In genomic region chr7:132158841-132159240, GRCh38 we compare ENCODE assay signal across 36 cellular contexts.
"Had no signal": no experiment of that assay in that cellular context is flagged by ENCODE, and none has a peak within 500 bp of the region (broad histone marks: within the 10 kb centered on the region; RNA-seq: fewer than 3 reads in every experiment).

No MANE protein-coding gene starts in this region.

- H3K9me3 ChIP-seq: MG63 had no signal

- H3K27me3 ChIP-seq: MG63 had no signal

- H3K4me2 ChIP-seq: KMS-11 had no signal

- DNase-seq: Karpas-422, Kasumi-1, KG1, MG63, MM.1S, MV-4-11, NCI-H1048, NCI-H1092, NCI-H1092 treated with DMSO at 0.1 percent for 48 hours, NCI-H1105, NCI-H1105 treated with DMSO at 0.1 percent for 48 hours, NCI-H1417, NCI-H1417 treated with DMSO at 0.1 percent for 48 hours, NCI-H1436, NCI-H1436 treated with DMSO at 0.1 percent for 48 hours, NCI-H146, NCI-H1694, NCI-H1694 treated with DMSO at 0.1 percent for 48 hours, NCI-H187, NCI-H187 treated with DMSO at 0.1 percent for 48 hours, NCI-H1930, NCI-H2029, NCI-H2029 treated with DMSO at 0.1 percent for 48 hours, NCI-H2081, NCI-H2081 treated with DMSO at 0.1 percent for 48 hours, NCI-H2107, NCI-H2171, NCI-H2171 treated with DMSO at 0.1 percent for 48 hours, NCI-H2227 treated with DMSO at 0.1 percent for 48 hours, NCI-H226, NCI-H345, NCI-H446, NCI-H446 treated with DMSO at 0.1 percent for 48 hours, NCI-H510A, NCI-H510A treated with DMSO at 0.1 percent for 48 hours had no signal

- H3K4me3 ChIP-seq: MG63 had no signal

- H3K9ac ChIP-seq: KMS-11 had no signal

- H3K36me3 ChIP-seq: MG63 had no signal

- H3K27ac ChIP-seq: KMS-11 had no signal
